In the genomic region with DNA sequence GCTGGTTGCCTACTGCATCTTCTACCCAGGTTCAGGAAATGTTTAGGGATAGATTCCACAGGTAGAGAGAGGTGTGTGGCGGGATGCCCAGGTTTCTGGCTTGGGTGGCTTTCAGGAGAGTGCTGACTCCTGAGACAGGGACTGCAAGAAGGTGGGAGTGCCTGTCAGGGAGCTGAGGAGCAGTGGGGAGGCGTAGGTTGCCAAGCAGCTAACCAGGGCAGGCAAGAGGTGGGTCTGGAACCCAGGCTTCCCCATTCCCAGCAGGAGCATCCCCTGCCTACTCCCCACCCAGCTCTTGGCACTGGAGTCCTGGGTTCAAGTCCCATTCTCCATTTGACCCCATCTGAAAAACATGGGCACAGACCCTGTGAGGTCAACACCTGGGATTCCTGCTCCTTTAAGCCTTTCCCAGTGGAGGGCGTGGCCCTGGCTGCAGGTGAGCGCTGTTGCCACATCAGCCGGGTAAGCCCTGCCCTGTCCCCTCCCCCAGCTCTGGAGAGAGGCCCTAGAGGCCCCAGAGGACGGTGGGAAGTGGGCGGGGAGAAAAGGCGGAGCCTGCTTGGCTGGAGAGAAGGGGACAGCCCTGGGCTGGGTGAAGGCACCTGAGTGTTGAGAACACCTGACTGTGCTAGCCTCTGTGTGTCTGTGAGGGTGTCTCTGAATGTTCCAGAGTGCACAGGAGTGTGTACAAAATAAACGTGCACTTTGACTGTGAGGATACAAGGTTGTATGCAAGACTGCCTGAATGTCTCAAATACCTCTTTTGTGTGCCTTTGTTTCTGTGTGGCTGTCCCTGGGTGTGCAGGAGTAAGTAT, we compare ENCODE assay signal across 8 cellular contexts.
DNase-seq lines count a peak whose midpoint lies in the region; ATAC-seq lines count a peak whose summit lies in the region.

No MANE protein-coding gene starts in this region.

- ATAC-seq in HG03280 (IDR thresholded peaks at IDR 0.05; ENCODE audit: unreplicated experiment) = peak; percentile 51
- no peak for ATAC-seq in HG03571 (IDR thresholded peaks at IDR 0.05; ENCODE audit: unreplicated experiment)

- DNase-seq in DMS79 treated with DMSO at 0.1 percent for 48 hours (lab: John Stamatoyannopoulos, UW) = peak; percentile 96
- DNase-seq in NCI-H748 treated with DMSO at 0.1 percent for 48 hours (lab: John Stamatoyannopoulos, UW) = peak; percentile 86
- DNase-seq in activated CD8-positive, alpha-beta memory T cell treated with anti-CD3 and anti-CD28 coated beads, Interleukin-2, amount 50 U/mL, for 48 hours = peak; percentile 79
- peak; percentile 91 for DNase-seq in iPS DF 19.7 (ENCODE audit: low read depth, low spot score)
- peak; percentile 3 to 43 for DNase-seq in stimulated activated CD4-positive, alpha-beta T cell treated with anti-CD3 and anti-CD28 coated beads, Interleukin-1b, Interleukin-23, amount 100 ng/mL, for 4 hours (ENCODE audit: low read depth in 2 of 2)
- DNase-seq in EL = no peak
